Comparison of ENCODE assay signal across 21 cellular contexts in genomic region chr1:88035578-88035977, GRCh38.
"Had no signal": no experiment of that assay in that cellular context is flagged by ENCODE, and none has a peak within 500 bp of the region (broad histone marks: within the 10 kb centered on the region; RNA-seq: fewer than 3 reads in every experiment).

No MANE protein-coding gene starts in this region.

- H3K27ac Mint-ChIP-seq: activated B cell treated with CpG ODN at 0.5 μM for 24 hours; activated CD4-positive, alpha-beta T cell treated with anti-CD3 and anti-CD28 coated beads, Interleukin-2, amount 10 ng/mL, durations not matched to agents 24 days and 14 days; activated naive CD4-positive, alpha-beta T cell treated with anti-CD3 and anti-CD28 coated beads, Interleukin-2, amount 50 U/mL, for 72 hours; activated T-cell treated with anti-CD3 and anti-CD28 coated beads, Interleukin-2, amount 50 U/mL, for 72 hours; immature natural killer cell; nephron; progenitor cell of endocrine pancreas; T-helper 17 cell had no signal

- H3K9me3 Mint-ChIP-seq: activated CD4-positive, alpha-beta T cell treated with anti-CD3 and anti-CD28 coated beads, Interleukin-2, amount 10 ng/mL, durations not matched to agents 24 days and 14 days had no signal

- H3K27me3 Mint-ChIP-seq: activated CD4-positive, alpha-beta T cell treated with anti-CD3 and anti-CD28 coated beads, Interleukin-2, amount 10 ng/mL, durations not matched to agents 24 days and 14 days; progenitor cell of endocrine pancreas had no signal

- H3K4me3 ChIP-seq: esophagus muscularis mucosa, lower lobe of right lung, right atrium auricular region, stomach, upper lobe of right lung had no signal

- H3K4me1 Mint-ChIP-seq: activated B cell treated with CpG ODN at 0.5 μM for 24 hours; activated CD4-positive, alpha-beta T cell treated with anti-CD3 and anti-CD28 coated beads, Interleukin-2, amount 10 ng/mL, durations not matched to agents 24 days and 14 days; immature natural killer cell; nephron; T-helper 17 cell had no signal

- H3K27ac ChIP-seq: esophagus muscularis mucosa, lower lobe of right lung, right atrium auricular region, stomach, testis, upper lobe of right lung had no signal

- DNase-seq: activated B cell treated with CpG ODN at 0.5 μM for 24 hours; activated CD4-positive, alpha-beta T cell treated with anti-CD3 and anti-CD28 coated beads, Interleukin-2, amount 10 ng/mL, durations not matched to agents 24 days and 14 days; activated CD8-positive, alpha-beta memory T cell treated with anti-CD3 and anti-CD28 coated beads, Interleukin-2, amount 50 U/mL, for 48 hours; activated gamma-delta T cell; activated T-cell treated with anti-CD3 and anti-CD28 coated beads, Interleukin-2, amount 50 U/mL, for 72 hours; immature natural killer cell; left cardiac atrium; lower lobe of right lung; occipital lobe; small intestine; stomach; T-helper 17 cell; testis; upper lobe of right lung had no signal

- ATAC-seq: activated naive CD4-positive, alpha-beta T cell treated with anti-CD3 and anti-CD28 coated beads, Interleukin-2, amount 50 U/mL, for 72 hours; activated T-cell treated with anti-CD3 and anti-CD28 coated beads, Interleukin-2, amount 50 U/mL, for 72 hours; left cardiac atrium; T-helper 17 cell; upper lobe of right lung had no signal

- FAIRE-seq: colon, endometrium, small intestine had no signal

- H3K27me3 ChIP-seq: esophagus muscularis mucosa, right atrium auricular region, stomach, testis, upper lobe of right lung had no signal

- H3K4me3 Mint-ChIP-seq: activated B cell treated with CpG ODN at 0.5 μM for 24 hours; activated CD4-positive, alpha-beta T cell treated with anti-CD3 and anti-CD28 coated beads, Interleukin-2, amount 10 ng/mL, durations not matched to agents 24 days and 14 days; activated T-cell treated with anti-CD3 and anti-CD28 coated beads, Interleukin-2, amount 50 U/mL, for 72 hours; immature natural killer cell; nephron; T-helper 17 cell had no signal

- H3K36me3 ChIP-seq: esophagus muscularis mucosa, lower lobe of right lung, right atrium auricular region, stomach, upper lobe of right lung had no signal

- H3K36me3 Mint-ChIP-seq: immature natural killer cell had no signal

- H3K9me3 ChIP-seq: lower lobe of right lung, testis had no signal

- H3K4me1 ChIP-seq: esophagus muscularis mucosa, lower lobe of right lung, right atrium auricular region, stomach, upper lobe of right lung had no signal
